8 cellular contexts compared by ENCODE assay signal in genomic region chr10:38010150-38010903, GRCh38. TPM values are rescaled to one million over a fixed set of nuclear protein-coding genes. Genes with fewer than 3 reads are reported as not detected.
DNase-seq lines count a peak whose midpoint lies in the region; ATAC-seq and TF ChIP-seq lines count a peak whose summit lies in the region.

ZNF33A (plus strand) TSS chr10:38010675; CDS start chr10:38012342, 1,667 bp downstream.

- H3K4me1 ChIP-seq in left ventricle myocardium inferior (peaks cover 26% of the 10 kb centered on the region), upper lobe of right lung (peaks cover 14% of the 10 kb centered on the region)

- H3K36me3 Mint-ChIP-seq in T-helper 1 cell treated with Interleukin-12 subunit alpha and Interleukin-12 subunit beta and Interleukin-4 antibody, amounts not matched to agents 30 μg/mL and 1 μg/mL, for 36 hours (ENCODE audit: low read depth), result peaks cover 29% of the 10 kb centered on the region
- peaks cover 14% of the 10 kb centered on the region for H3K36me3 Mint-ChIP-seq in progenitor cell of endocrine pancreas (ENCODE audit: insufficient read depth)

- H3K36me3 ChIP-seq in left ventricle myocardium inferior (peaks cover 19% of the 10 kb centered on the region), upper lobe of right lung (peaks cover 14% of the 10 kb centered on the region)

- H3K9me3 Mint-ChIP-seq in T-helper 1 cell treated with Interleukin-12 subunit alpha and Interleukin-12 subunit beta and Interleukin-4 antibody, amounts not matched to agents 30 μg/mL and 1 μg/mL, for 36 hours, result no peaks in the 10 kb centered on the region
- H3K9me3 Mint-ChIP-seq in progenitor cell of endocrine pancreas (ENCODE audit: low read depth), result no peaks in the 10 kb centered on the region

- in situ Hi-C loops in GM13977 (cut with MboI; ENCODE audit: low pct_unique_long_range_greater_than_20kb, low sequenced_read_pairs, unreplicated experiment), result no loop called here

- no peaks in the 10 kb centered on the region for H3K9me3 ChIP-seq in left ventricle myocardium inferior (replicated peaks)
- no peaks in the 10 kb centered on the region for H3K9me3 ChIP-seq in upper lobe of right lung

- peak within 1 kb of the TSS; percentile 100 for H3K27ac ChIP-seq in left ventricle myocardium inferior (replicated peaks)
- H3K27ac ChIP-seq in upper lobe of right lung, result peak within 1 kb of the TSS; percentile 99

- H3K4me3 Mint-ChIP-seq in T-helper 1 cell treated with Interleukin-12 subunit alpha and Interleukin-12 subunit beta and Interleukin-4 antibody, amounts not matched to agents 30 μg/mL and 1 μg/mL, for 36 hours, result peak within 1 kb of the TSS; percentile 87
- H3K4me3 Mint-ChIP-seq in progenitor cell of endocrine pancreas (ENCODE audit: low read depth), result peak within 1 kb of the TSS; percentile 95

- ATAC-seq in HG02884 (IDR thresholded peaks at IDR 0.05; ENCODE audit: unreplicated experiment) (peak; percentile 82), upper lobe of right lung (peak; percentile 95)

- H3K27me3 ChIP-seq in left ventricle myocardium inferior (ENCODE audit: low read depth), result no peaks in the 10 kb centered on the region
- H3K27me3 ChIP-seq in upper lobe of right lung, result no peaks in the 10 kb centered on the region

- intact Hi-C loops in left ventricle myocardium inferior (cut with micrococcal nuclease) (no loop called here), upper lobe of right lung (cut with DNase I) (no loop called here)

- H3K27ac Mint-ChIP-seq in T-helper 1 cell treated with Interleukin-12 subunit alpha and Interleukin-12 subunit beta and Interleukin-4 antibody, amounts not matched to agents 30 μg/mL and 1 μg/mL, for 36 hours, result peak within 1 kb of the TSS; percentile 98
- peak within 1 kb of the TSS; percentile 99 for H3K27ac Mint-ChIP-seq in progenitor cell of endocrine pancreas

- peaks cover 26% of the 10 kb centered on the region for H3K4me1 Mint-ChIP-seq in T-helper 1 cell treated with Interleukin-12 subunit alpha and Interleukin-12 subunit beta and Interleukin-4 antibody, amounts not matched to agents 30 μg/mL and 1 μg/mL, for 36 hours (ENCODE audit: low read depth)
- H3K4me1 Mint-ChIP-seq in progenitor cell of endocrine pancreas (ENCODE audit: low read depth), result peaks cover 15% of the 10 kb centered on the region

- peak; percentile 86 for DNase-seq in GM13977 (ENCODE audit: low spot score)
- DNase-seq in NCI-H146 treated with DMSO at 0.1 percent for 48 hours (lab: John Stamatoyannopoulos, UW; ENCODE audit: unreplicated experiment), result peak; percentile 89
- DNase-seq in amniotic stem cell (lab: John Stamatoyannopoulos, UW), result peak; percentile 92
- DNase-seq in left ventricle myocardium inferior, result peak; percentile 87
- DNase-seq in progenitor cell of endocrine pancreas (ENCODE audit: low spot score, unreplicated experiment), result peak; percentile 74
- DNase-seq in upper lobe of right lung, result peak; percentile 96

- TF ChIP-seq CTCF in GM13977 (IDR thresholded peaks at IDR 0.05; ENCODE audit: extremely low read depth, insufficient read depth, missing control alignments) (no peak), left ventricle myocardium inferior (IDR thresholded peaks at IDR 0.05; ENCODE audit: borderline replicate concordance) (no peak), progenitor cell of endocrine pancreas (IDR thresholded peaks at IDR 0.05; ENCODE audit: unreplicated experiment) (peak; percentile 27), upper lobe of right lung (IDR thresholded peaks at IDR 0.05) (no peak)

- no peaks in the 10 kb centered on the region for H3K27me3 Mint-ChIP-seq in T-helper 1 cell treated with Interleukin-12 subunit alpha and Interleukin-12 subunit beta and Interleukin-4 antibody, amounts not matched to agents 30 μg/mL and 1 μg/mL, for 36 hours (ENCODE audit: low read depth)
- H3K27me3 Mint-ChIP-seq in progenitor cell of endocrine pancreas, result no peaks in the 10 kb centered on the region

- H3K4me3 ChIP-seq in left ventricle myocardium inferior, result peak within 1 kb of the TSS; percentile 91
- peak within 1 kb of the TSS; percentile 76 for H3K4me3 ChIP-seq in upper lobe of right lung

RNA-seq across cellular contexts. Expression of gene ZNF33A, which starts in this region (rescaled TPM):
- 24.3 TPM for total RNA-seq in left ventricle myocardium inferior
- 54.8 and 54.9 TPM in 2 replicates for total RNA-seq in progenitor cell of endocrine pancreas
- total RNA-seq in upper lobe of right lung, result 25.7 TPM

Comparison
In these comparisons a context has a peak if more than half of its experiments do, and no peak if none do; other contexts are left out.
1. Peak in every context shown above with its lines: DNase-seq, ATAC-seq, H3K4me3 ChIP-seq and H3K27ac ChIP-seq.